8 cellular contexts compared by ENCODE assay signal in the genomic region with DNA sequence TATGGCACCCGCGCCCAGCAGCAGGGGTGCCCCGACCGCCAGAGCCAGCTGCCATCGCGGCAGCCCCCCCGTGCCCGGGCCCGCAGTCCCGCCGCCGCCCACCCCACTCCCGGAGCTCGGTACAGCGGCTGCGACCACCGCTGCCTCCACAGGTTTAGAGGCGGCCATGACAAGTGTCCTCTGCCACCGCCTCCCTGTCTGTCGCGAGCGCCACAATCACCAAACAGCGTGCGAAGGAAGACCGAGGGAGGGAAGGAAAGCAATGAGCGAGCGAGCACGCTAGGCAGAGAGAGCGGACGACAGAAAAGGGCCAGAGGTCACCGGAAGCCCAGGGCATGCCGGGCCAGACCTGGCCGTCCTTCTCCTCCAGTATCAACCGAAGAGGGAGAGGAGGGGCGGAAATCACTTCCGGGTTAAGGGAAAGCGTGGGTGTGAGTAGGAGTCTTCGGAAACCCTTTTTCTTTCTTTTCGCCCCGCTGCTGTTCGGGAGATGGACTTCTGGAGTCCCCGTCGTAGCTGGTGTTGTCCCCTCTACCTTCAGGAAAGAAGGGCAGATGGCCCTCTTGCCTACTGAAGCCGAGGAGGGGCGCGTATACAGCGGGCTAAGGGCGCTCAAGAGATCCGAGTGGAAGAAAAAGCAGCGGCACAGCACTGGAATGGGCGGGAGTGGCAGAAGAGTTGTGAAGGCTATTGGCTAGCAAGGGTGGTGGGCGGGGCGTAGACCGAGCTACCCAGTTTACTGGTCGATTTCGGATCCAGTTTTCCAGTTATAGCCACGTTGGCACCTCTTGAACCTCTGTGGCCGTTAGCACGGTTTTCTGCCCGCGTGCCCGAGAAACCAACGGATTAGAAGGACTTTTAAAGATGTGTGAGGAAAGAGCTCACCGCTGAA. TPM values are rescaled to one million over a fixed set of nuclear protein-coding genes. Genes with fewer than 3 reads are reported as not detected.
DNase-seq lines count a peak whose midpoint lies in the region; ATAC-seq and TF ChIP-seq lines count a peak whose summit lies in the region.

A gene with protein sequence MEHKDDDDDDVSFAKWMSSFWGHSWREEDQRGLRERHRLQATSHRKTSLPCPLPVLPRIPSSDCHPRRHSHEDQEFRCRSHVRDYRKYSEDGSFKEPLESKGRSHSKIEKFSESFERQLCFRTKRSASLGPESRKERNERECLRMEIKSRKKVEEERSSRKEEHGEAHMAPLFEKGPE (plus strand): TSS at position 758 of the 892 bp plus-strand sequence. CDS start 28,191 bp downstream, outside the sequence.
A gene (minus strand): TSS at position 308 of the 892 bp plus-strand sequence. CDS start 140 bp downstream, at position 168.

- CTCF ChIA-PET in PC-9 (lab: Charles Lee): interaction anchor here (0.5 to 1.2 kb wide), 2 partner anchors 62 to 314 kb away, joined by 4 to 5 read pairs; no protein-coding TSS in a partner anchor

- in situ Hi-C loops in KBM-7 (cut with MboI; ENCODE audit: low pct_unique_long_range_greater_than_20kb, low sequenced_read_pairs): no loop called here

- peaks cover 23% of the 10 kb centered on the region; the same call in 1 of the 2 replicates for H3K36me3 ChIP-seq in PC-9 (ENCODE audit: low read depth)
- H3K36me3 ChIP-seq in mucosa of stomach (ENCODE audit: control insufficient read depth, insufficient read depth, low read length): no peaks in the 10 kb centered on the region

- H3K9ac ChIP-seq in mucosa of stomach (ENCODE audit: low read length): peak within 1 kb of the TSS; percentile 82

- H3K9me3 ChIP-seq in PC-9 (ENCODE audit: insufficient read depth, low read depth) (peaks cover 4% of the 10 kb centered on the region; the same call in 1 of the 2 replicates), mucosa of stomach (ENCODE audit: control insufficient read depth, low read length) (no peaks in the 10 kb centered on the region)

- intact Hi-C loops in PC-9 (cut with micrococcal nuclease; ENCODE audit: unreplicated experiment): loop anchor here (2.0 to 5.0 kb wide), 4 partner anchors 66 to 1274 kb away; a partner anchor contains a TSS

- H3K4me1 ChIP-seq in PC-9 (replicated peaks; ENCODE audit: insufficient read depth) (peaks cover 36% of the 10 kb centered on the region), mucosa of stomach (ENCODE audit: control insufficient read depth, insufficient read depth, low read length) (no peaks in the 10 kb centered on the region)

- H3K4me3 Mint-ChIP-seq in activated T-cell treated with anti-CD3 and anti-CD28 coated beads, Interleukin-2, amount 50 U/mL, for 4 hours: peak within 1 kb of the TSS; percentile 97

- peak within 1 kb of the TSS; percentile 93 for H3K4me2 ChIP-seq in PC-9

- peak within 1 kb of the TSS; percentile 91 for H2AFZ ChIP-seq in PC-9

- no peaks in the 10 kb centered on the region for H3K9me2 ChIP-seq in PC-9 (ENCODE audit: insufficient read depth)

- peaks cover 11% of the 10 kb centered on the region; the same call in 1 of the 2 replicates for H3F3A ChIP-seq in PC-9 (ENCODE audit: insufficient read depth, low read depth)

- peak within 1 kb of the TSS; percentile 78 for H3K27ac ChIP-seq in PC-9

- H3K4me3 ChIP-seq in PC-9: peak within 1 kb of the TSS; percentile 83
- H3K4me3 ChIP-seq in mucosa of stomach (ENCODE audit: low read length): peak within 1 kb of the TSS; percentile 75

- H3K4me1 Mint-ChIP-seq in activated T-cell treated with anti-CD3 and anti-CD28 coated beads, Interleukin-2, amount 50 U/mL, for 4 hours (ENCODE audit: low read depth): peaks cover 64% of the 10 kb centered on the region

- peak; percentile 91 for ATAC-seq in GM21723 (IDR thresholded peaks at IDR 0.05; ENCODE audit: unreplicated experiment)
- ATAC-seq in activated T-cell treated with anti-CD3 and anti-CD28 coated beads, Interleukin-2, amount 50 U/mL, for 4 hours: peak; percentile 88 to 92
- ATAC-seq in esophagus mucosa: peak; percentile 98

- DNase-seq in DMS53 treated with DMSO at 0.1 percent for 48 hours (lab: John Stamatoyannopoulos, UW; ENCODE audit: unreplicated experiment): peak; percentile 83
- DNase-seq in KBM-7: peak; percentile 96
- DNase-seq in PC-9: peak; percentile 97 to 98
- peak; percentile 92 for DNase-seq in activated T-cell treated with anti-CD3 and anti-CD28 coated beads, Interleukin-2, amount 50 U/mL, for 4 hours
- peak; percentile 97 for DNase-seq in stimulated activated CD8-positive, alpha-beta memory T cell treated with anti-CD3 and anti-CD28 coated beads, Interleukin-4, amount 100 ng/mL, for 48 hours

- H3K36me3 Mint-ChIP-seq in activated T-cell treated with anti-CD3 and anti-CD28 coated beads, Interleukin-2, amount 50 U/mL, for 4 hours (ENCODE audit: insufficient read depth): peaks cover 2% of the 10 kb centered on the region

- no TSS peak for BruUV-seq in PC-9 (replicated peaks; lab: Mats Ljungman, UMichigan)

- POLR2A ChIA-PET in PC-9 (lab: Charles Lee; ENCODE audit: unreplicated experiment): interaction anchor here (0.6 to 0.8 kb wide), 12 partner anchors 9 to 1442 kb away, joined by 3 to 8 read pairs (median 4); no protein-coding TSS in a partner anchor

- peaks cover 39% of the 10 kb centered on the region for H4K20me1 ChIP-seq in PC-9 (ENCODE audit: insufficient read depth)

- H3K9me3 Mint-ChIP-seq in activated T-cell treated with anti-CD3 and anti-CD28 coated beads, Interleukin-2, amount 50 U/mL, for 4 hours: no peaks in the 10 kb centered on the region

- H3K27me3 ChIP-seq in PC-9 (ENCODE audit: insufficient read depth, low read depth) (no peaks in the 10 kb centered on the region), mucosa of stomach (ENCODE audit: control insufficient read depth, insufficient read depth, low read length) (no peaks in the 10 kb centered on the region)

- no peaks in the 10 kb centered on the region for H3K27me3 Mint-ChIP-seq in activated T-cell treated with anti-CD3 and anti-CD28 coated beads, Interleukin-2, amount 50 U/mL, for 4 hours (ENCODE audit: low read depth)

- no peak for TF ChIP-seq CTCF in PC-9 (conservative IDR thresholded peaks at IDR 0.05)

- peaks cover 88% of the 10 kb centered on the region for H3K79me2 ChIP-seq in PC-9 (ENCODE audit: low read depth)

RNA-seq across cellular contexts. Expression of the first gene that starts in this region (rescaled TPM):
- total RNA-seq in PC-9 (2021): 4.8 TPM in 2 replicates
- total RNA-seq in activated T-cell treated with anti-CD3 and anti-CD28 coated beads, Interleukin-2, amount 50 U/mL, for 4 hours: 1 to 10 TPM in 2 of 3 donors, under 1 TPM in 1; 0.94 to 1.5 (median 1.1) TPM
- total RNA-seq in esophagus mucosa: 0.64 TPM

RNA-seq across cellular contexts. Expression of the second gene that starts in this region (rescaled TPM):
- total RNA-seq in PC-9 (2021): 63.7 and 65.2 TPM in 2 replicates
- 10 to 100 TPM; 75.0 to 79.5 (median 77.6) TPM for total RNA-seq in activated T-cell treated with anti-CD3 and anti-CD28 coated beads, Interleukin-2, amount 50 U/mL, for 4 hours
- total RNA-seq in esophagus mucosa: 33.0 TPM

Comparison
In these comparisons a context has a peak if more than half of its experiments do, and no peak if none do; other contexts are left out.
1. Peak in every context shown above with its lines: DNase-seq, ATAC-seq, H3K4me3 ChIP-seq and H3K27ac ChIP-seq.